1 cellular context compared by ENCODE assay signal in genomic region chr6:17001188-17001587, GRCh38.
TF ChIP-seq lines count a peak whose summit lies in the region.

No MANE protein-coding gene starts in this region.

TF ChIP-seq in GM23338, 12 proteins besides CTCF, POLR2A, EP300 and RAD21 (continued from another document):
- no peak for TF ChIP-seq EZH2 (IDR thresholded peaks at IDR 0.05; ENCODE audit: low read depth, unreplicated experiment)
- TF ChIP-seq ETS1 (IDR thresholded peaks at IDR 0.05) = no peak
- no peak for TF ChIP-seq REST (IDR thresholded peaks at IDR 0.05; ENCODE audit: unreplicated experiment)
- no peak for TF ChIP-seq JUNB (IDR thresholded peaks at IDR 0.05; ENCODE audit: unreplicated experiment)
